Comparison of ENCODE assay signal across 10 cellular contexts in the genomic region with DNA sequence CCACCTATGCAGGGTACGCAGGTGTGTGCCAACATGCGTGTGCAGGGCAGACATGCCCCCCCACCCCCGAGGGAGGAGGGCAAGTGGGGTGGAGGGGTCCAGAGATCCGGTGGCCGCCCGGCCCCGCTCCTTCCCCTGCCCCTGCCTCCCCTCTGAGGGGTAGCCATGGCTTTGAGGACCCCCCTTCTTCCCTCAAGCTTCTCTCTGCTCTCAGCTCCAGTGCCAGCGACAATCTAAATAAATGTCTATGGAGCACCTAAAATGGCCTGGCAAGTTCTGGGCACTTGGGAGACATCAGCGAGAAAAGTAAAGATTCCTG.
DNase-seq lines count a peak whose midpoint lies in the region; ATAC-seq and TF ChIP-seq lines count a peak whose summit lies in the region.
"Had no signal": no experiment of that assay in that cellular context is flagged by ENCODE, and none has a peak within 500 bp of the region (broad histone marks: within the 10 kb centered on the region; RNA-seq: fewer than 3 reads in every experiment).

No MANE protein-coding gene starts in this region.

- no peaks in the 10 kb centered on the region for H3K27me3 ChIP-seq in CD4-positive, alpha-beta memory T cell (ENCODE audit: insufficient read depth, low read length)
- no peaks in the 10 kb centered on the region for H3K27me3 ChIP-seq in MM.1S (replicated peaks; ENCODE audit: insufficient read depth, low read length)
- no peaks in the 10 kb centered on the region for H3K27me3 ChIP-seq in neuronal stem cell (ENCODE audit: control insufficient read depth in 3 of 3, insufficient read depth in 3 of 3, low read depth in 1 of 3, low read length in 3 of 3)

- peak overlapping the region; percentile 84 for H3K14ac ChIP-seq in neuronal stem cell (ENCODE audit: low read length)

- H3K79me2 ChIP-seq in MM.1S (ENCODE audit: low read length): no peaks in the 10 kb centered on the region

- POLR2A ChIA-PET in CD4-positive, alpha-beta memory T cell (lab: Charles Lee; ENCODE audit: partially characterized antibody): interaction anchor here (0.7 to 65.0 kb wide), 10 partner anchors 9 to 861 kb away, joined by 3 to 6960 read pairs (median 4); a partner anchor contains a TSS

- peak overlapping the region in 7 of 8 donors; percentile 63 to 86 (median 78) for H3K4me3 Mint-ChIP-seq in CD4-positive, alpha-beta memory T cell
- H3K4me3 Mint-ChIP-seq in central memory CD8-positive, alpha-beta T cell: peak overlapping the region; percentile 46

- peaks cover 40% of the 10 kb centered on the region for H3F3A ChIP-seq in MM.1S (ENCODE audit: insufficient read depth, low read length)

- no peak for ATAC-seq in central memory CD8-positive, alpha-beta T cell (replicated peaks; ENCODE audit: extremely low read depth, poor library complexity, severe bottlenecking)
- ATAC-seq in HG02973 (IDR thresholded peaks at IDR 0.05; ENCODE audit: unreplicated experiment) (no peak), GM19035 (IDR thresholded peaks at IDR 0.05; ENCODE audit: unreplicated experiment) (no peak)

- H2BK5ac ChIP-seq in neuronal stem cell (ENCODE audit: low read length): peak overlapping the region; percentile 76

- peak overlapping the region; percentile 91 for H2AK5ac ChIP-seq in neuronal stem cell (ENCODE audit: low read depth, low read length)

- peak overlapping the region; percentile 96 for H2BK12ac ChIP-seq in neuronal stem cell (ENCODE audit: low read length)

- H3K4me2 ChIP-seq in MM.1S (ENCODE audit: low read depth, low read length) (peak overlapping the region; percentile 63; the same call in 1 of the 2 replicates), neuronal stem cell (ENCODE audit: insufficient read depth, low read length, poor library complexity, severe bottlenecking) (no peak overlapping the region)

- DNase-seq in CD4-positive, alpha-beta memory T cell: no peak
- DNase-seq in MM.1S (no peak), neuronal stem cell (ENCODE audit: low spot score) (no peak), HUDEP-2 (lab: John Stamatoyannopoulos, UW; ENCODE audit: unreplicated experiment in 76 of 76) (no peak)
- no peak for DNase-seq in central memory CD8-positive, alpha-beta T cell (ENCODE audit: low spot score in 2 of 2)
- DNase-seq: NCI-H1417 treated with DMSO at 0.1 percent for 48 hours, NCI-H774 had no signal

- no peaks in the 10 kb centered on the region for H3K9me3 Mint-ChIP-seq in CD4-positive, alpha-beta memory T cell
- H3K9me3 Mint-ChIP-seq in central memory CD8-positive, alpha-beta T cell: no peaks in the 10 kb centered on the region

- peak overlapping the region; percentile 97 to 100 (median 100) for H3K27ac Mint-ChIP-seq in CD4-positive, alpha-beta memory T cell
- peak overlapping the region; percentile 98 for H3K27ac Mint-ChIP-seq in central memory CD8-positive, alpha-beta T cell (ENCODE audit: low read depth)

- peak overlapping the region; percentile 90 for H2BK120ac ChIP-seq in neuronal stem cell (ENCODE audit: low read depth, low read length)

- H2AFZ ChIP-seq in MM.1S (ENCODE audit: low read length) (0 out of 2 replicates have a peak overlapping the region, but pooled peaks have one; percentile 51), neuronal stem cell (ENCODE audit: low read length) (no peak overlapping the region)

- peak overlapping the region; percentile 91 for H2BK15ac ChIP-seq in neuronal stem cell (ENCODE audit: low read length)

- no peaks in the 10 kb centered on the region for H3K36me3 ChIP-seq in CD4-positive, alpha-beta memory T cell (ENCODE audit: insufficient read depth, low read length)
- H3K36me3 ChIP-seq in MM.1S (replicated peaks; ENCODE audit: insufficient read depth, low read length) (no peaks in the 10 kb centered on the region), neuronal stem cell (replicated peaks in 1 of 2; ENCODE audit: control insufficient read depth in 2 of 2, insufficient read depth in 2 of 2, low read length in 2 of 2) (no peaks in the 10 kb centered on the region)

- peaks cover 100% of the 10 kb centered on the region for H3K4me1 ChIP-seq in CD4-positive, alpha-beta memory T cell (ENCODE audit: insufficient read depth, low read length)
- H3K4me1 ChIP-seq in MM.1S (ENCODE audit: low read length) (peaks cover 43% of the 10 kb centered on the region), neuronal stem cell (ENCODE audit: control insufficient read depth in 2 of 2, insufficient read depth in 1 of 2, low read depth in 1 of 2, low read length in 2 of 2) (peaks cover 33 to 39% of the 10 kb centered on the region in 2 donors)

- H4K20me1 ChIP-seq in MM.1S (ENCODE audit: insufficient read depth, low read length): no peaks in the 10 kb centered on the region

- H3K23ac ChIP-seq in neuronal stem cell (ENCODE audit: low read depth, low read length, poor library complexity): no peak overlapping the region

- TF ChIP-seq CTCF in MM.1S (IDR thresholded peaks at IDR 0.05; ENCODE audit: low read length): no peak

- intact Hi-C loops in CD4-positive, alpha-beta memory T cell (cut with micrococcal nuclease): loop anchor here (1.0 to 5.0 kb wide), 3 partner anchors 24 to 293 kb away; no protein-coding TSS in a partner anchor

- no peaks in the 10 kb centered on the region for H3K9me3 ChIP-seq in CD4-positive, alpha-beta memory T cell (ENCODE audit: control insufficient read depth in 1 of 2, low read length in 2 of 2)
- H3K9me3 ChIP-seq in MM.1S (replicated peaks; ENCODE audit: insufficient read depth, low read length) (no peaks in the 10 kb centered on the region), neuronal stem cell (replicated peaks in 1 of 2; ENCODE audit: control insufficient read depth in 2 of 2, insufficient read depth in 1 of 2, low read depth in 1 of 2, low read length in 2 of 2) (no peaks in the 10 kb centered on the region)

- H3K9ac ChIP-seq in MM.1S (ENCODE audit: low read length): peak overlapping the region; percentile 67
- peak overlapping the region; percentile 26 for H3K9ac ChIP-seq in neuronal stem cell (ENCODE audit: low read depth, low read length, poor library complexity)

- H3K4me3 ChIP-seq in CD4-positive, alpha-beta memory T cell (ENCODE audit: low read length in 2 of 2): peak overlapping the region in 1 of 2 donors; percentile 4
- H3K4me3 ChIP-seq in MM.1S (ENCODE audit: low read length) (no peak overlapping the region), neuronal stem cell (ENCODE audit: low read length in 2 of 2) (no peak overlapping the region)
- H3K4me3 ChIP-seq: SK-N-MC had no signal

- H3K4me1 Mint-ChIP-seq in CD4-positive, alpha-beta memory T cell: peaks cover 69 to 98% (median 85%) of the 10 kb centered on the region in 4 donors
- peaks cover 86% of the 10 kb centered on the region for H3K4me1 Mint-ChIP-seq in central memory CD8-positive, alpha-beta T cell

- no peaks in the 10 kb centered on the region for H3K79me1 ChIP-seq in neuronal stem cell (ENCODE audit: low read depth, low read length)

- H3K36me3 Mint-ChIP-seq in CD4-positive, alpha-beta memory T cell: no peaks in the 10 kb centered on the region
- peaks cover 22% of the 10 kb centered on the region for H3K36me3 Mint-ChIP-seq in central memory CD8-positive, alpha-beta T cell (ENCODE audit: insufficient read depth)

- peak overlapping the region; percentile 19 for H3K4ac ChIP-seq in neuronal stem cell (ENCODE audit: low read length)

- H3K27me3 Mint-ChIP-seq in CD4-positive, alpha-beta memory T cell: no peaks in the 10 kb centered on the region
- H3K27me3 Mint-ChIP-seq in central memory CD8-positive, alpha-beta T cell: no peaks in the 10 kb centered on the region

- H4K8ac ChIP-seq in neuronal stem cell (ENCODE audit: low read depth, low read length): no peak overlapping the region

- peak overlapping the region; percentile 83 for H3K27ac ChIP-seq in CD4-positive, alpha-beta memory T cell (ENCODE audit: low read depth, low read length)
- H3K27ac ChIP-seq in MM.1S (ENCODE audit: low read length) (peak overlapping the region; percentile 98), neuronal stem cell (replicated peaks; ENCODE audit: low read length) (no peak overlapping the region)
- H3K27ac ChIP-seq: SK-N-MC had no signal

- no peaks in the 10 kb centered on the region for H3K9me2 ChIP-seq in MM.1S (replicated peaks; ENCODE audit: insufficient read depth, low read length)

- no CpG with 5 or more reads among the region's 9 CpGs for WGBS in neuronal stem cell (ENCODE audit: extremely low coverage in 2 of 2, insufficient read length in 2 of 2, insufficient replicate concordance in 1 of 2), 2 donors

- H3K18ac ChIP-seq in neuronal stem cell (ENCODE audit: low read length): peak overlapping the region; percentile 69

- no peak overlapping the region for H4K91ac ChIP-seq in neuronal stem cell (ENCODE audit: low read depth, low read length, poor library complexity)

- CTCF ChIA-PET in CD4-positive, alpha-beta memory T cell (lab: Charles Lee; ENCODE audit: partially characterized antibody): interaction anchor here (1.1 to 18.4 kb wide), 8 partner anchors 15 to 292 kb away, joined by 3 to 445 read pairs (median 22); a partner anchor contains a TSS
